10 cellular contexts compared by ENCODE assay signal in the genomic region with DNA sequence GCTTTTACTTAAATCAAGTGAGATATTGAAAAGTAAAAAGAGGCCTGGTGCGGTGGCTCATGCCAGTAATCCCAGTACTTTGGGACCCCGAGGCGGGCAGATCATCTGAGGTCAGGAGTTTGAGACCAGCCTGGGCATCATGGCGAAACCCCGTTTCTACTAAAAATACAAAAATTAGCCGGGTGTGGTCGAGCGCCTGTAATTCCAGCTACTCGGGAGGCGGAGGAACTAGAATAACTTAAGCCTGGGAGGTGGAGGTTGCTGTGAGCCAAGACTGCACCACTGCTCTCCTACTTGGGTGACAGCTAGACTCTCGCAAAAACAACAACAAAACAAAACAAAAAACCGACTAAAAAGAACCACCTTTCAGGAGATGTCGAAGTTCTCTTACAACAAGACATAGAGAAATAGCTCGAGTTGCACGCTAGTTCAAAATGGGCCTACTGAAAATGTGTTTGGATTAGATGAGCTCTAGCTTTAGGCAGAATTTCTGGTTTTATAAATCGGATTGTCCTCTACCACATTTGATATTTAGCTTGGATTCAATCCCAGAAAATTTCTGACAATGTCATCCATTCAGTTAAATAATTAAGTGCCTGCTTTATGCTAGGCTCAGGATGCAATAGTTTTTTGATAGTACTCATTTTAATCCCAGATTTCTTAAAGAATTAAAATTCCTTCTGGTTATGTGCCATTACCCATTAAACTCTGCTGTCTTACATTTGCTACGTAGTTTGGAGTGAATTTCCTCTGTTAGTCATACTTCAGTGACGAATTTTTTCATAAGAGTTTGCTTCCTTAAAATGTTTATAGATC. TPM values are rescaled to one million over a fixed set of nuclear protein-coding genes. Genes with fewer than 3 reads are reported as not detected.
A peak's percentile ranks its signal among the peaks of the same experiment; 100 is the strongest.
DNase-seq lines count a peak whose midpoint lies in the region; ATAC-seq, FAIRE-seq and TF ChIP-seq lines count a peak whose summit lies in the region.
"Had no signal": no experiment of that assay in that cellular context is flagged by ENCODE, and none has a peak within 500 bp of the region (broad histone marks: within the 10 kb centered on the region; RNA-seq: fewer than 3 reads in every experiment).

No MANE protein-coding gene starts in this region.

- no peak for TF ChIP-seq CTCF in left ventricle myocardium inferior (IDR thresholded peaks at IDR 0.05; ENCODE audit: borderline replicate concordance)
- TF ChIP-seq CTCF in astrocyte (IDR thresholded peaks at IDR 0.05; ENCODE audit: insufficient read depth, low read depth, low read length), result no peak
- TF ChIP-seq CTCF in keratinocyte (optimal IDR thresholded peaks at IDR 0.05 in 1 of 3, IDR thresholded peaks at IDR 0.05 in 1 of 3, conservative IDR thresholded peaks at IDR 0.05 in 1 of 3; ENCODE audit: extremely low read depth in 1 of 3, insufficient read depth in 2 of 3, low read length in 3 of 3), result no peak
- no peak for TF ChIP-seq CTCF in type B pancreatic cell (conservative IDR thresholded peaks at IDR 0.05)

- no peaks in the 10 kb centered on the region for H3K27me3 ChIP-seq in left ventricle myocardium inferior (ENCODE audit: low read depth)
- no peaks in the 10 kb centered on the region for H3K27me3 ChIP-seq in astrocyte (ENCODE audit: insufficient read depth, low read length)
- H3K27me3 ChIP-seq in keratinocyte (ENCODE audit: control insufficient read depth, extremely low read depth, insufficient read depth, low read length), result no peaks in the 10 kb centered on the region

- peak overlapping the region; percentile 11 for H3K27ac ChIP-seq in left ventricle myocardium inferior (replicated peaks)
- no peak overlapping the region for H3K27ac ChIP-seq in astrocyte (ENCODE audit: low read depth, low read length)
- peak overlapping the region; percentile 31 for H3K27ac ChIP-seq in keratinocyte (ENCODE audit: control insufficient read depth, insufficient read depth, low read length)

- H4K20me1 ChIP-seq in astrocyte (ENCODE audit: insufficient read depth, low read length), result peaks cover 22% of the 10 kb centered on the region
- H4K20me1 ChIP-seq in keratinocyte (ENCODE audit: control insufficient read depth, extremely low read depth, insufficient read depth, low read length), result no peaks in the 10 kb centered on the region

- H3K36me3 Mint-ChIP-seq in astrocyte (ENCODE audit: low read depth, unreplicated experiment) (no peaks in the 10 kb centered on the region), type B pancreatic cell (no peaks in the 10 kb centered on the region)

- H3K36me3 ChIP-seq in left ventricle myocardium inferior (no peaks in the 10 kb centered on the region), astrocyte (ENCODE audit: insufficient read depth, low read length) (no peaks in the 10 kb centered on the region), keratinocyte (ENCODE audit: control insufficient read depth in 2 of 2, extremely low read depth in 1 of 2, insufficient read depth in 2 of 2, low read length in 2 of 2) (no peaks in the 10 kb centered on the region)

- H3K9me1 ChIP-seq in keratinocyte (ENCODE audit: control insufficient read depth, extremely low read depth, insufficient read depth, low read length), result peaks cover 3% of the 10 kb centered on the region

- DNase-seq in left ventricle myocardium inferior, result no peak
- DNase-seq in left cardiac atrium, result no peak
- DNase-seq in astrocyte (ENCODE audit: low read depth), result peak; percentile 79
- DNase-seq in keratinocyte (ENCODE audit: low read depth, low spot score), result no peak
- no peak for DNase-seq in type B pancreatic cell (ENCODE audit: extremely low spot score, unreplicated experiment)
- DNase-seq in C1 segment of cervical spinal cord (lab: John Stamatoyannopoulos, UW), result no peak
- DNase-seq: effector memory CD8-positive, alpha-beta T cell; midbrain had no signal

- no peak for FAIRE-seq in astrocyte (lab: Jason Lieb, UNC)
- FAIRE-seq in keratinocyte (lab: Jason Lieb, UNC), result peak; percentile 17

- H3K4me3 Mint-ChIP-seq in astrocyte (ENCODE audit: unreplicated experiment) (peak overlapping the region; percentile 35), type B pancreatic cell (peak overlapping the region; percentile 82)

- dilution Hi-C loops in keratinocyte (cut with MboI; ENCODE audit: extremely low pct_ligation_motif_present, low sequenced_read_pairs), result no loop called here

- H3K4me1 Mint-ChIP-seq in astrocyte (ENCODE audit: low read depth, unreplicated experiment) (peaks cover 15% of the 10 kb centered on the region), type B pancreatic cell (ENCODE audit: unreplicated experiment) (peaks cover 20% of the 10 kb centered on the region)

- H3K9me3 ChIP-seq in left ventricle myocardium inferior (replicated peaks) (no peaks in the 10 kb centered on the region), astrocyte (ENCODE audit: insufficient read depth, low read depth, low read length) (no peaks in the 10 kb centered on the region), keratinocyte (ENCODE audit: control insufficient read depth, low read depth, low read length) (no peaks in the 10 kb centered on the region)

- no peak overlapping the region for H3K27ac Mint-ChIP-seq in astrocyte (ENCODE audit: unreplicated experiment)
- peak overlapping the region; percentile 79 for H3K27ac Mint-ChIP-seq in type B pancreatic cell

- no peak for ATAC-seq in left cardiac atrium
- no peak for ATAC-seq in HG02840 (IDR thresholded peaks at IDR 0.05; ENCODE audit: low FRiP score, unreplicated experiment)
- no peak for ATAC-seq in HG02970 (IDR thresholded peaks at IDR 0.05; ENCODE audit: low FRiP score, unreplicated experiment)
- ATAC-seq: effector memory CD8-positive, alpha-beta T cell had no signal

- H3K79me2 ChIP-seq in astrocyte (ENCODE audit: insufficient read depth, low read length), result peaks cover 28% of the 10 kb centered on the region
- H3K79me2 ChIP-seq in keratinocyte (ENCODE audit: control insufficient read depth, insufficient read depth, low read length), result peaks cover 28% of the 10 kb centered on the region

- H3K4me1 ChIP-seq in left ventricle myocardium inferior (peaks cover 28% of the 10 kb centered on the region), astrocyte (ENCODE audit: insufficient read depth, low read length) (peaks cover 8% of the 10 kb centered on the region), keratinocyte (ENCODE audit: control insufficient read depth, extremely low read depth, insufficient read depth, low read length) (peaks cover 24% of the 10 kb centered on the region)

- H2AFZ ChIP-seq in astrocyte (ENCODE audit: low read depth, low read length) (no peak overlapping the region), keratinocyte (ENCODE audit: control insufficient read depth, low read length) (peak overlapping the region; percentile 86)

- H3K4me3 ChIP-seq in left ventricle myocardium inferior, result no peak overlapping the region
- no peak overlapping the region for H3K4me3 ChIP-seq in astrocyte (ENCODE audit: insufficient read depth, low read depth, low read length)
- no peak overlapping the region for H3K4me3 ChIP-seq in keratinocyte (ENCODE audit: control insufficient read depth in 2 of 3, extremely low read depth in 1 of 3, insufficient read depth in 2 of 3, low read depth in 1 of 3, low read length in 3 of 3)

- H3K9me3 Mint-ChIP-seq in astrocyte (ENCODE audit: unreplicated experiment) (no peaks in the 10 kb centered on the region), type B pancreatic cell (no peaks in the 10 kb centered on the region)
- H3K9me3 Mint-ChIP-seq: effector memory CD8-positive, alpha-beta T cell had no signal

- intact Hi-C loops in left ventricle myocardium inferior (cut with micrococcal nuclease), result no loop called here
- intact Hi-C loops in left cardiac atrium (cut with DNase I), result no loop called here

- H3K9ac ChIP-seq in astrocyte (ENCODE audit: low read length), result no peak overlapping the region
- peak overlapping the region; percentile 28 for H3K9ac ChIP-seq in keratinocyte (ENCODE audit: control insufficient read depth, extremely low read depth, insufficient read depth, low read length)

- no peak overlapping the region for H3K4me2 ChIP-seq in astrocyte (ENCODE audit: low read length)
- peak overlapping the region; percentile 41 for H3K4me2 ChIP-seq in keratinocyte (ENCODE audit: control insufficient read depth, extremely low read depth, insufficient read depth, low read depth, low read length)

- no peaks in the 10 kb centered on the region for H3K27me3 Mint-ChIP-seq in astrocyte (ENCODE audit: low read depth, unreplicated experiment)
- H3K27me3 Mint-ChIP-seq in type B pancreatic cell, result no peaks in the 10 kb centered on the region
- H3K27me3 Mint-ChIP-seq: effector memory CD8-positive, alpha-beta T cell had no signal

RNA-seq across cellular contexts. Expression of gene GPCPD1, which starts 1.9 kb away (rescaled TPM):
- total RNA-seq in left ventricle myocardium inferior (20.5 TPM), left cardiac atrium (10 to 100 TPM; 22.6 to 39.0 TPM), astrocyte (18.3 and 22.3 TPM in 2 replicates), type B pancreatic cell (ENCODE audit: low replicate concordance) (31.0 and 37.5 TPM in 2 replicates)
- polyA plus RNA-seq in keratinocyte, result 6.5 to 23.4 TPM (median 17.7 TPM) in 3 replicates
- polyA plus RNA-seq in keratinocyte (2011; ENCODE audit: low read depth), result 45.1 TPM
- polyA plus RNA-seq in keratinocyte (2011; cell fraction: cytosol; rRNA removed), result 6.9 and 12.9 TPM in 2 replicates
- polyA plus RNA-seq in keratinocyte (2011; cell fraction: nucleus; rRNA removed), result 22.7 and 28.5 TPM in 2 replicates
- polyA plus RNA-seq in keratinocyte (2012; ENCODE audit: low replicate concordance), result 7.1 and 19.9 TPM in 2 replicates
- polyA minus RNA-seq in keratinocyte, result 7.6 to 11.9 TPM (median 7.7 TPM) in 3 replicates
- 5.4 TPM for polyA minus RNA-seq in keratinocyte (2011; cell fraction: cytosol; rRNA and poly(A)+ RNA removed)
- polyA minus RNA-seq in keratinocyte (2011; cell fraction: nucleus; rRNA and poly(A)+ RNA removed), result 10.9 and 20.9 TPM in 2 replicates
